In the genomic region with DNA sequence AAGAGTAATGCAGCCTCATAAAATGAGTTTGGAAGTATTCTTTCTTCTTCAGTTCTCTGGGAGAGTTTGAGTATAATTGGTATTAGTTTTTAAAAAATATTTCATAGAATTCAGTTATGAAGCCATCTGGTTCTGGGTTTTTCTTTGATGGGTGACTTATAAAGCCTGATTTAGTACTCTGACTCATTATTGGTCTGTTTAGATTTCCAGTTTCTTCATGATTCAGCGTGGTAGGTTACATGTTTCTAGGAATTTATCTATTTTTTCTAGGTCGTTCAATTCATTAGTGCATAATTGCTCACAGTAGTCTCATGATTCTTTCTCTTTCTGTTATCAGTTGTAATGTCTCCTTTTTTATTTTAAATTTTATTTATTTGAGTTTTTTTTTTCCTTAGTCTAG, we compare ENCODE assay signal across 1 cellular context.
TF ChIP-seq lines count a peak whose summit lies in the region.

No MANE protein-coding gene starts in this region.

TF ChIP-seq in K562, 482 proteins besides CTCF, POLR2A, EP300 and RAD21 (continued from another document):
- TF ChIP-seq, protein P1, sequence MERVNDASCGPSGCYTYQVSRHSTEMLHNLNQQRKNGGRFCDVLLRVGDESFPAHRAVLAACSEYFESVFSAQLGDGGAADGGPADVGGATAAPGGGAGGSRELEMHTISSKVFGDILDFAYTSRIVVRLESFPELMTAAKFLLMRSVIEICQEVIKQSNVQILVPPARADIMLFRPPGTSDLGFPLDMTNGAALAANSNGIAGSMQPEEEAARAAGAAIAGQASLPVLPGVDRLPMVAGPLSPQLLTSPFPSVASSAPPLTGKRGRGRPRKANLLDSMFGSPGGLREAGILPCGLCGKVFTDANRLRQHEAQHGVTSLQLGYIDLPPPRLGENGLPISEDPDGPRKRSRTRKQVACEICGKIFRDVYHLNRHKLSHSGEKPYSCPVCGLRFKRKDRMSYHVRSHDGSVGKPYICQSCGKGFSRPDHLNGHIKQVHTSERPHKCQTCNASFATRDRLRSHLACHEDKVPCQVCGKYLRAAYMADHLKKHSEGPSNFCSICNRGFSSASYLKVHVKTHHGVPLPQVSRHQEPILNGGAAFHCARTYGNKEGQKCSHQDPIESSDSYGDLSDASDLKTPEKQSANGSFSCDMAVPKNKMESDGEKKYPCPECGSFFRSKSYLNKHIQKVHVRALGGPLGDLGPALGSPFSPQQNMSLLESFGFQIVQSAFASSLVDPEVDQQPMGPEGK (CRISPR knock-in tag; IDR thresholded peaks at IDR 0.05; ENCODE audit: borderline replicate concordance): no peak
- TF ChIP-seq, protein P2, sequence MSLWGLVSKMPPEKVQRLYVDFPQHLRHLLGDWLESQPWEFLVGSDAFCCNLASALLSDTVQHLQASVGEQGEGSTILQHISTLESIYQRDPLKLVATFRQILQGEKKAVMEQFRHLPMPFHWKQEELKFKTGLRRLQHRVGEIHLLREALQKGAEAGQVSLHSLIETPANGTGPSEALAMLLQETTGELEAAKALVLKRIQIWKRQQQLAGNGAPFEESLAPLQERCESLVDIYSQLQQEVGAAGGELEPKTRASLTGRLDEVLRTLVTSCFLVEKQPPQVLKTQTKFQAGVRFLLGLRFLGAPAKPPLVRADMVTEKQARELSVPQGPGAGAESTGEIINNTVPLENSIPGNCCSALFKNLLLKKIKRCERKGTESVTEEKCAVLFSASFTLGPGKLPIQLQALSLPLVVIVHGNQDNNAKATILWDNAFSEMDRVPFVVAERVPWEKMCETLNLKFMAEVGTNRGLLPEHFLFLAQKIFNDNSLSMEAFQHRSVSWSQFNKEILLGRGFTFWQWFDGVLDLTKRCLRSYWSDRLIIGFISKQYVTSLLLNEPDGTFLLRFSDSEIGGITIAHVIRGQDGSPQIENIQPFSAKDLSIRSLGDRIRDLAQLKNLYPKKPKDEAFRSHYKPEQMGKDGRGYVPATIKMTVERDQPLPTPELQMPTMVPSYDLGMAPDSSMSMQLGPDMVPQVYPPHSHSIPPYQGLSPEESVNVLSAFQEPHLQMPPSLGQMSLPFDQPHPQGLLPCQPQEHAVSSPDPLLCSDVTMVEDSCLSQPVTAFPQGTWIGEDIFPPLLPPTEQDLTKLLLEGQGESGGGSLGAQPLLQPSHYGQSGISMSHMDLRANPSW (CRISPR knock-in tag; IDR thresholded peaks at IDR 0.05): no peak
- no peak for TF ChIP-seq ZNF184 (CRISPR knock-in tag; IDR thresholded peaks at IDR 0.05)
- TF ChIP-seq TOE1 (IDR thresholded peaks at IDR 0.05; ENCODE audit: borderline replicate concordance): no peak
- TF ChIP-seq TOE1 (CRISPR knock-in tag; IDR thresholded peaks at IDR 0.05; ENCODE audit: borderline replicate concordance, low read depth): no peak
- no peak for TF ChIP-seq MTA2 (IDR thresholded peaks at IDR 0.05; ENCODE audit: low read depth)
- TF ChIP-seq FOSL1 (tag; conservative IDR thresholded peaks at IDR 0.05): peak; percentile 64
- TF ChIP-seq MYNN (IDR thresholded peaks at IDR 0.05): no peak
- TF ChIP-seq MYNN (CRISPR knock-in tag; IDR thresholded peaks at IDR 0.05): no peak
- no peak for TF ChIP-seq SIRT6 (IDR thresholded peaks at IDR 0.05; ENCODE audit: low read depth, low read length)
- TF ChIP-seq, protein P3, sequence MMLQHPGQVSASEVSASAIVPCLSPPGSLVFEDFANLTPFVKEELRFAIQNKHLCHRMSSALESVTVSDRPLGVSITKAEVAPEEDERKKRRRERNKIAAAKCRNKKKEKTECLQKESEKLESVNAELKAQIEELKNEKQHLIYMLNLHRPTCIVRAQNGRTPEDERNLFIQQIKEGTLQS (IDR thresholded peaks at IDR 0.05): peak; percentile 43; the same call in 1 of the 2 replicates
- TF ChIP-seq, protein P3 (CRISPR knock-in tag; conservative IDR thresholded peaks at IDR 0.05): no peak
